In the genomic region with DNA sequence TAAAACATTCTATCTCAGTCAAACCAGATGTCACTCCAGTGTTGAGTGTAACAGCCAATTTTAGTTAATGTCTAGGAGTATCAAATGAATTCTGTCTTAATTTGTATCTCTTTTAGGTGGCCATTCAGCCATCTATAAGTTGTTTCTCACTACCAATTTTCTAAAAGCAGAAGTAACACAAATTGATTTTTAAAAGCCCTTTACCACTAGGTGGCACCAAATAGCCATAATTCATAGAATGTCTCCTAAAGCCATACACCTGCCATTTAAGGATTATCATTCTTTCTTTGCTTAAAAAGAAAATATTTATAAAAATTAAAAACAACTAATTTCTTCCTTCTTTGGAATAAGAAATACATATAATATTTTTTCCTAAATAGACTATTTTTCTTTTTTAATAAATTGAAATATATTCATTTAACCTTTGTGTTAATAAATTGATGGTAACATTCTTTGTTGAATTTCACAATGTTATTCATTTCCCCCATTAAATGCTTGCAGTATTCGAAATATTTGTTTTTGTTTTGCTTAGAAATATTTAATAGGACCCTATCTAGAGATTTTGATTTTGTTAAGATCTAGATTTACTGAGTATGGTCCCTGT, we compare ENCODE assay signal across 1 cellular context.
TF ChIP-seq lines count a peak whose summit lies in the region.

No MANE protein-coding gene starts in this region.

TF ChIP-seq in IMR-90, 13 proteins besides CTCF, POLR2A, EP300 and RAD21:
- TF ChIP-seq SMC3 (IDR thresholded peaks at IDR 0.05; ENCODE audit: low read depth, low read length) (peak; percentile 52), MAZ (IDR thresholded peaks at IDR 0.05; ENCODE audit: borderline replicate concordance, low read depth, low read length) (no peak)
